ENCODE assay signal across 8 cellular contexts in the genomic region with DNA sequence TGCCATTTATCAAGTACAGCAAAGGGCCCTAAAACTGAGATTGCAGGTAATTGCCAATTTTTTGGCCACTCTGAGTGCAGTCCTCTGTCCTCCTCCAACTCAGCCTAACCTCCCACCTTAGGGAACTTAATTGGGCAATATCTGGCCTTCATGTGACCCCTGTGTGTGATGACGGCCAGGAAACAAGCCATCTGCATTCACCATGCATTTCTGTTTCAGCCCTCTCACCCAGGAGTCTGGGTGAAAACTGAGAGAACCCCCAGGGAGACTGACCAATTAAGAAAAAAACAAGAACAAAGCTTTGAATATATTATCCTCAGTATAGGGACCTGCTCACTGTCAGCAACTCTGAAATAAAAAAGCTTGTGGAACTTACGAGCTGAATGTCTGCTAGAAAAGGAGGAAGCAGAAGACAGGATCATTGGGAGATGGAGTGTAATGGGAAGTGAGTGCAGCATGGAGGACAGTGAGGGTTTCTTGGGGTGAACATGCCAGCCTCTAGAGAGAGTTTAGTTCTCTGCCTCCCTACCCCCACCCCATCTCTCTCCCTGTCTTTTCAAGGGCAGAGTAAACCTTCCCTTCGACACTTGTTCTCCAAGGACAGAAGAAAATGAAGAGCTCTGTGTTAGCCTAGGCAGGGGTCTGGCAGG. TPM values are rescaled to one million over a fixed set of nuclear protein-coding genes. Genes with fewer than 3 reads are reported as not detected.
DNase-seq lines count a peak whose midpoint lies in the region; ATAC-seq and TF ChIP-seq lines count a peak whose summit lies in the region.

No MANE protein-coding gene starts in this region.

- DNase-seq in HL-60 (ENCODE audit: low read depth in 1 of 2, low spot score in 1 of 2) (peak; percentile 61 to 62), dorsolateral prefrontal cortex (no peak), progenitor cell of endocrine pancreas (ENCODE audit: low spot score, unreplicated experiment) (no peak), posterior cingulate gyrus (no peak)

- H3K27me3 ChIP-seq in HL-60 (ENCODE audit: insufficient read depth, poor library complexity, severe bottlenecking): no peaks in the 10 kb centered on the region
- no peaks in the 10 kb centered on the region for H3K27me3 ChIP-seq in dorsolateral prefrontal cortex

- intact Hi-C loops in dorsolateral prefrontal cortex (cut with DNase I): no loop called here
- intact Hi-C loops in posterior cingulate gyrus (cut with DNase I): no loop called here

- peaks cover 4% of the 10 kb centered on the region for H3K9me3 Mint-ChIP-seq in progenitor cell of endocrine pancreas (ENCODE audit: low read depth)

- H3K4me1 Mint-ChIP-seq in progenitor cell of endocrine pancreas (ENCODE audit: low read depth): peaks cover 30% of the 10 kb centered on the region

- TF ChIP-seq CTCF in HL-60 (IDR thresholded peaks at IDR 0.05; ENCODE audit: insufficient read depth, low read length) (no peak), dorsolateral prefrontal cortex (IDR thresholded peaks at IDR 0.05 in 54 of 56, conservative IDR thresholded peaks at IDR 0.05 in 2 of 56; ENCODE audit: low read depth in 1 of 56, partially characterized antibody in 56 of 56) (no peak), progenitor cell of endocrine pancreas (IDR thresholded peaks at IDR 0.05; ENCODE audit: unreplicated experiment) (no peak)

- H3K4me3 ChIP-seq in HL-60 (replicated peaks; ENCODE audit: insufficient read depth, low read length): no peak overlapping the region
- H3K4me3 ChIP-seq in dorsolateral prefrontal cortex: peak overlapping the region in 32 of 59 donors; percentile 1 to 45 (median 16)

- H3K27ac Mint-ChIP-seq in progenitor cell of endocrine pancreas: peak overlapping the region; percentile 19

- ATAC-seq in GM18867 (IDR thresholded peaks at IDR 0.05; ENCODE audit: unreplicated experiment): peak; percentile 23
- no peak for ATAC-seq in GM18520 (IDR thresholded peaks at IDR 0.05; ENCODE audit: unreplicated experiment)
- ATAC-seq in HG03108 (IDR thresholded peaks at IDR 0.05; ENCODE audit: unreplicated experiment): no peak
- no peak for ATAC-seq in GM21786 (IDR thresholded peaks at IDR 0.05; ENCODE audit: unreplicated experiment)

- H3K27ac ChIP-seq in HL-60 (replicated peaks): peak overlapping the region; percentile 71
- peak overlapping the region in 56 of 59 donors; percentile 2 to 82 (median 64) for H3K27ac ChIP-seq in dorsolateral prefrontal cortex

- peaks cover 8% of the 10 kb centered on the region for H3K36me3 Mint-ChIP-seq in progenitor cell of endocrine pancreas (ENCODE audit: insufficient read depth)

- H3K27me3 Mint-ChIP-seq in progenitor cell of endocrine pancreas: no peaks in the 10 kb centered on the region

- H3K4me3 Mint-ChIP-seq in progenitor cell of endocrine pancreas (ENCODE audit: low read depth): no peak overlapping the region

RNA-seq across cellular contexts. Expression of a gene that starts 9.6 kb away (rescaled TPM):
- 100 to 1,000 TPM; 105 to 278 (median 202) TPM for total RNA-seq in dorsolateral prefrontal cortex
- total RNA-seq in progenitor cell of endocrine pancreas: 47.9 and 51.8 TPM in 2 replicates

Comparison
In these comparisons a context has a peak if more than half of its experiments do, and no peak if none do; other contexts are left out.
1. DNase-seq: peak in HL-60 (2 of 2); none in dorsolateral prefrontal cortex (0 of 10), progenitor cell of endocrine pancreas (single experiment) and posterior cingulate gyrus (0 of 10).